Comparison of ENCODE assay signal across 17 cellular contexts in genomic region chr4:7518871-7519637, GRCh38.
DNase-seq lines count a peak whose midpoint lies in the region; ATAC-seq and TF ChIP-seq lines count a peak whose summit lies in the region.
"Had no signal": no experiment of that assay in that cellular context is flagged by ENCODE, and none has a peak within 500 bp of the region (broad histone marks: within the 10 kb centered on the region; RNA-seq: fewer than 3 reads in every experiment).

No MANE protein-coding gene starts in this region.

- POLR2A ChIA-PET in WTC11 (lab: Charles Lee) (no interaction called here), A673 (lab: Charles Lee; ENCODE audit: low non-redundant PET) (no interaction called here)

- no peaks in the 10 kb centered on the region for H3K9me3 Mint-ChIP-seq in WTC11
- H3K9me3 Mint-ChIP-seq: activated CD4-positive, alpha-beta T cell treated with anti-CD3 and anti-CD28 coated beads, Interleukin-2, amount 10 ng/mL, durations not matched to agents 7 days and 5 days; activated naive CD4-positive, alpha-beta T cell treated with anti-CD3 and anti-CD28 coated beads, Interleukin-2, amount 50 U/mL, for 24 hours; CD8-positive, alpha-beta T cell; natural killer cell; stimulated activated naive CD8-positive, alpha-beta T cell treated with anti-CD3 and anti-CD28 coated beads, Interleukin-15, amount 100 ng/mL, for 72 hours had no signal

- CTCF ChIA-PET in WTC11 (lab: Charles Lee) (interaction anchor here (1.2 to 2.0 kb wide), 2 partner anchors 132 to 183 kb away, joined by 3 to 11 read pairs; no protein-coding TSS in a partner anchor), A673 (lab: Charles Lee) (no interaction called here)

- peak; percentile 56 to 74 for ATAC-seq in left cardiac atrium
- no peak for ATAC-seq in GM21619 (IDR thresholded peaks at IDR 0.05; ENCODE audit: unreplicated experiment)
- no peak for ATAC-seq in WTC11
- no peak for ATAC-seq in GM21423 (IDR thresholded peaks at IDR 0.05; ENCODE audit: unreplicated experiment)
- ATAC-seq: CD8-positive, alpha-beta T cell; natural killer cell; stimulated activated naive CD8-positive, alpha-beta T cell treated with anti-CD3 and anti-CD28 coated beads, Interleukin-15, amount 100 ng/mL, for 72 hours had no signal

- peak; percentile 31 for DNase-seq in Ammon's horn (ENCODE audit: low spot score)
- DNase-seq in NCI-H1092 (lab: John Stamatoyannopoulos, UW) = peak; percentile 70
- peak; percentile 72 for DNase-seq in NCI-H2196 treated with DMSO at 0.1 percent for 48 hours (lab: John Stamatoyannopoulos, UW; ENCODE audit: unreplicated experiment)
- peak; percentile 44 for DNase-seq in left cardiac atrium
- DNase-seq in WTC11 (ENCODE audit: low spot score) = no peak
- no peak for DNase-seq in A673 (ENCODE audit: low spot score)
- DNase-seq: activated CD4-positive, alpha-beta T cell treated with anti-CD3 and anti-CD28 coated beads, Interleukin-2, amount 10 ng/mL, durations not matched to agents 7 days and 5 days; CD8-positive, alpha-beta T cell; cortex of kidney; natural killer cell; NCI-H446; stimulated activated naive CD8-positive, alpha-beta T cell treated with anti-CD3 and anti-CD28 coated beads, Interleukin-15, amount 100 ng/mL, for 72 hours had no signal

- H3K36me3 Mint-ChIP-seq in WTC11 = no peaks in the 10 kb centered on the region
- H3K36me3 Mint-ChIP-seq: activated naive CD4-positive, alpha-beta T cell treated with anti-CD3 and anti-CD28 coated beads, Interleukin-2, amount 50 U/mL, for 24 hours; CD8-positive, alpha-beta T cell; natural killer cell had no signal

- no peak overlapping the region for H3K4me3 ChIP-seq in A673 (ENCODE audit: low read depth, low read length, poor library complexity, severe bottlenecking)
- H3K4me3 ChIP-seq: HAP-1, lung had no signal

- H3K4me1 ChIP-seq in A673 (ENCODE audit: insufficient read depth, low read length, poor library complexity, severe bottlenecking) = no peaks in the 10 kb centered on the region
- H3K4me1 ChIP-seq: HAP-1 had no signal

- H3K4me1 Mint-ChIP-seq in WTC11 = peaks cover 9% of the 10 kb centered on the region
- H3K4me1 Mint-ChIP-seq: activated naive CD4-positive, alpha-beta T cell treated with anti-CD3 and anti-CD28 coated beads, Interleukin-2, amount 50 U/mL, for 24 hours; stimulated activated naive CD8-positive, alpha-beta T cell treated with anti-CD3 and anti-CD28 coated beads, Interleukin-15, amount 100 ng/mL, for 72 hours had no signal

- H3K27me3 Mint-ChIP-seq in WTC11 (ENCODE audit: low read depth) = no peaks in the 10 kb centered on the region

- peaks cover 62% of the 10 kb centered on the region for H3K27me3 ChIP-seq in A673 (replicated peaks; ENCODE audit: insufficient read depth, low read depth, low read length, poor library complexity)

- BruUV-seq in A673 (replicated peaks; lab: Mats Ljungman, UMichigan) = no TSS peak

- no peaks in the 10 kb centered on the region for H3K9me3 ChIP-seq in A673 (ENCODE audit: low read depth, low read length, poor library complexity, severe bottlenecking)
- H3K9me3 ChIP-seq: HAP-1 had no signal

- intact Hi-C loops in left cardiac atrium (cut with DNase I) (no loop called here), A673 (cut with micrococcal nuclease; ENCODE audit: unreplicated experiment) (no loop called here)

- H3K27ac Mint-ChIP-seq in WTC11 = no peak overlapping the region
- H3K27ac Mint-ChIP-seq: activated CD4-positive, alpha-beta T cell treated with anti-CD3 and anti-CD28 coated beads, Interleukin-2, amount 10 ng/mL, durations not matched to agents 7 days and 5 days; activated naive CD4-positive, alpha-beta T cell treated with anti-CD3 and anti-CD28 coated beads, Interleukin-2, amount 50 U/mL, for 24 hours; CD8-positive, alpha-beta T cell; natural killer cell had no signal

- no peak overlapping the region for H3K27ac ChIP-seq in A673 (ENCODE audit: low read depth, low read length, poor library complexity, severe bottlenecking)

- H3K36me3 ChIP-seq in A673 (ENCODE audit: insufficient read depth, low read length, poor library complexity, severe bottlenecking) = no peaks in the 10 kb centered on the region
- H3K36me3 ChIP-seq: HAP-1 had no signal

- no peak overlapping the region for H3K4me3 Mint-ChIP-seq in WTC11
- H3K4me3 Mint-ChIP-seq: activated CD4-positive, alpha-beta T cell treated with anti-CD3 and anti-CD28 coated beads, Interleukin-2, amount 10 ng/mL, durations not matched to agents 7 days and 5 days; activated naive CD4-positive, alpha-beta T cell treated with anti-CD3 and anti-CD28 coated beads, Interleukin-2, amount 50 U/mL, for 24 hours; CD8-positive, alpha-beta T cell; natural killer cell; stimulated activated naive CD8-positive, alpha-beta T cell treated with anti-CD3 and anti-CD28 coated beads, Interleukin-15, amount 100 ng/mL, for 72 hours had no signal

- TF ChIP-seq CTCF in WTC11 (IDR thresholded peaks at IDR 0.05) = no peak
- no peak for TF ChIP-seq CTCF in A673 (conservative IDR thresholded peaks at IDR 0.05; ENCODE audit: low read depth, low read length)

TF ChIP-seq in WTC11, 78 proteins besides CTCF, POLR2A, EP300 and RAD21 (continues in another document):
- TF ChIP-seq RORB (CRISPR knock-in tag; IDR thresholded peaks at IDR 0.05) (no peak), ZNF138 (CRISPR knock-in tag; conservative IDR thresholded peaks at IDR 0.05) (no peak), ZNF281 (CRISPR knock-in tag; IDR thresholded peaks at IDR 0.05) (no peak), SMAD3 (CRISPR knock-in tag; IDR thresholded peaks at IDR 0.05; ENCODE audit: borderline replicate concordance) (no peak), E2F1 (CRISPR knock-in tag; IDR thresholded peaks at IDR 0.05) (no peak), AR (CRISPR knock-in tag; IDR thresholded peaks at IDR 0.05) (no peak), ZNF416 (CRISPR knock-in tag; IDR thresholded peaks at IDR 0.05) (no peak), E2F4 (CRISPR knock-in tag; IDR thresholded peaks at IDR 0.05; ENCODE audit: borderline replicate concordance, low read depth) (no peak)

Comparison
In these comparisons a context has a peak if more than half of its experiments do, and no peak if none do; other contexts are left out.
1. DNase-seq: peak in Ammon's horn (single experiment), NCI-H1092 (single experiment), NCI-H2196 treated with DMSO at 0.1 percent for 48 hours (single experiment) and left cardiac atrium (single experiment); none in WTC11 (single experiment) and A673 (single experiment).
2. ATAC-seq: peak in left cardiac atrium (2 of 2); none in GM21619 (single experiment), WTC11 (single experiment) and GM21423 (single experiment).